In genomic region chr7:5594616-5595544, GRCh38 we compare ENCODE assay signal across 8 cellular contexts. TPM values are rescaled to one million over a fixed set of nuclear protein-coding genes. Genes with fewer than 3 reads are reported as not detected.
DNase-seq lines count a peak whose midpoint lies in the region; ATAC-seq and TF ChIP-seq lines count a peak whose summit lies in the region.

No MANE protein-coding gene starts in this region.

- H3K27ac Mint-ChIP-seq in endodermal cell = peak overlapping the region; percentile 96
- peak overlapping the region in 8 of 10 donors; percentile 33 to 89 (median 58) for H3K27ac Mint-ChIP-seq in naive thymus-derived CD8-positive, alpha-beta T cell

- peaks cover 36% of the 10 kb centered on the region for H3K36me3 Mint-ChIP-seq in endodermal cell (ENCODE audit: low read depth)
- H3K36me3 Mint-ChIP-seq in naive thymus-derived CD8-positive, alpha-beta T cell = peaks cover 0 to 2% (median 0%) of the 10 kb centered on the region in 3 donors

- no peaks in the 10 kb centered on the region for H3K9me3 ChIP-seq in SJCRH30 (replicated peaks)
- no peaks in the 10 kb centered on the region for H3K9me3 ChIP-seq in endodermal cell (ENCODE audit: control insufficient read depth, low read length)

- ATAC-seq in GM18505 (IDR thresholded peaks at IDR 0.05; ENCODE audit: unreplicated experiment) (no peak), HG02870 (IDR thresholded peaks at IDR 0.05; ENCODE audit: unreplicated experiment) (no peak), HG02588 (IDR thresholded peaks at IDR 0.05; ENCODE audit: unreplicated experiment) (no peak), HG03565 (IDR thresholded peaks at IDR 0.05; ENCODE audit: unreplicated experiment) (no peak)
- no peak for ATAC-seq in naive thymus-derived CD8-positive, alpha-beta T cell

- DNase-seq in AG09309 (ENCODE audit: low read depth) = no peak
- DNase-seq in SJCRH30 = peak; percentile 74 to 75
- DNase-seq in endodermal cell = peak; percentile 83
- DNase-seq in naive thymus-derived CD8-positive, alpha-beta T cell = no peak

- POLR2A ChIA-PET in naive thymus-derived CD8-positive, alpha-beta T cell (lab: Charles Lee) = interaction anchor here (0.5 to 1.3 kb wide), 5 partner anchors 9 to 311 kb away, joined by 4 read pairs; no protein-coding TSS in a partner anchor

- peaks cover 47% of the 10 kb centered on the region for H3K4me1 ChIP-seq in SJCRH30
- H3K4me1 ChIP-seq in endodermal cell (ENCODE audit: control insufficient read depth, insufficient read depth, low read length) = peaks cover 13% of the 10 kb centered on the region

- peak overlapping the region; percentile 96 for H3K4me3 Mint-ChIP-seq in endodermal cell
- H3K4me3 Mint-ChIP-seq in naive thymus-derived CD8-positive, alpha-beta T cell = peak overlapping the region; percentile 67 to 87 (median 77)

- H3K36me3 ChIP-seq in SJCRH30 = peaks cover 30% of the 10 kb centered on the region
- peaks cover 44% of the 10 kb centered on the region for H3K36me3 ChIP-seq in endodermal cell (ENCODE audit: control insufficient read depth, insufficient read depth, low read length)

- peak; percentile 16 for TF ChIP-seq POLR2A in GM18505 (IDR thresholded peaks at IDR 0.05; ENCODE audit: borderline replicate concordance, extremely low read depth, insufficient read depth, insufficient read length)

- H3K27ac ChIP-seq in SJCRH30 = peak overlapping the region; percentile 55
- peak overlapping the region; percentile 95 for H3K27ac ChIP-seq in endodermal cell (ENCODE audit: low read depth, low read length)

- peak overlapping the region; percentile 81 for H3K4me3 ChIP-seq in AG09309 (ENCODE audit: control insufficient read depth, low read depth, low read length)
- H3K4me3 ChIP-seq in SJCRH30 = peak overlapping the region; percentile 90
- H3K4me3 ChIP-seq in endodermal cell (ENCODE audit: low read length) = peak overlapping the region; percentile 98

- peaks cover 9% of the 10 kb centered on the region for H3K27me3 Mint-ChIP-seq in endodermal cell (ENCODE audit: insufficient read depth)
- peaks cover 6 to 28% (median 20%) of the 10 kb centered on the region in 5 donors for H3K27me3 Mint-ChIP-seq in naive thymus-derived CD8-positive, alpha-beta T cell

- H3K27me3 ChIP-seq in SJCRH30 = no peaks in the 10 kb centered on the region
- H3K27me3 ChIP-seq in endodermal cell (ENCODE audit: control insufficient read depth, insufficient read depth, low read length, poor library complexity, severe bottlenecking) = no peaks in the 10 kb centered on the region

- 1% methylated on average over 38 to 54 of the region's 54 CpGs for WGBS in endodermal cell (ENCODE audit: insufficient coverage in 1 of 2, insufficient read length in 1 of 2), 2 experiments

- no peak for TF ChIP-seq CTCF in AG09309 (IDR thresholded peaks at IDR 0.05; ENCODE audit: control insufficient read depth, insufficient read depth, low read depth, low read length, missing control alignments)
- TF ChIP-seq CTCF in endodermal cell (conservative IDR thresholded peaks at IDR 0.05) = no peak

- no peaks in the 10 kb centered on the region for H3K9me3 Mint-ChIP-seq in endodermal cell
- no peaks in the 10 kb centered on the region for H3K9me3 Mint-ChIP-seq in naive thymus-derived CD8-positive, alpha-beta T cell

- H3K9ac ChIP-seq in endodermal cell (ENCODE audit: extremely low read depth, low read length, poor library complexity, severe bottlenecking) = peak overlapping the region; percentile 97

- peaks cover 30% of the 10 kb centered on the region for H3K4me1 Mint-ChIP-seq in endodermal cell
- peaks cover 14 to 32% (median 25%) of the 10 kb centered on the region in 4 donors for H3K4me1 Mint-ChIP-seq in naive thymus-derived CD8-positive, alpha-beta T cell

RNA-seq across cellular contexts. Expression of gene FSCN1, which starts 2.3 kb away (rescaled TPM):
- 436 and 446 TPM in 2 replicates for total RNA-seq in SJCRH30 (2014; rRNA removed; shearing (Covaris generic))
- 100 to 1,000 TPM; 691 to 720 TPM for total RNA-seq in endodermal cell
- 358 TPM for polyA plus RNA-seq in endodermal cell (2013, experiment 1 of 2)
- 364 TPM for polyA plus RNA-seq in endodermal cell (2013, experiment 2 of 2)
- 1 to 10 TPM; 1.3 to 1.7 TPM for total RNA-seq in naive thymus-derived CD8-positive, alpha-beta T cell
- under 1 TPM in 1 of 3 donors, not detected in 2; 0.08 TPM for polyA plus RNA-seq in naive thymus-derived CD8-positive, alpha-beta T cell

Comparison
In these comparisons a context has a peak if more than half of its experiments do, and no peak if none do; other contexts are left out.
1. DNase-seq: peak in SJCRH30 (2 of 2) and endodermal cell (single experiment); none in AG09309 (single experiment) and naive thymus-derived CD8-positive, alpha-beta T cell (0 of 10).
2. RNA of gene FSCN1, which starts 2.3 kb away (total RNA-seq): 691 to 720 TPM in endodermal cell and 436 to 446 TPM in SJCRH30; 1.3 to 1.7 TPM in naive thymus-derived CD8-positive, alpha-beta T cell; every median in the first group is over 100 times any median in the second.
3. Peak in every context shown above with its lines, with median percentiles within 50 percentile points of each other: H3K4me3 ChIP-seq.